1 cellular context compared by ENCODE assay signal in the genomic region with DNA sequence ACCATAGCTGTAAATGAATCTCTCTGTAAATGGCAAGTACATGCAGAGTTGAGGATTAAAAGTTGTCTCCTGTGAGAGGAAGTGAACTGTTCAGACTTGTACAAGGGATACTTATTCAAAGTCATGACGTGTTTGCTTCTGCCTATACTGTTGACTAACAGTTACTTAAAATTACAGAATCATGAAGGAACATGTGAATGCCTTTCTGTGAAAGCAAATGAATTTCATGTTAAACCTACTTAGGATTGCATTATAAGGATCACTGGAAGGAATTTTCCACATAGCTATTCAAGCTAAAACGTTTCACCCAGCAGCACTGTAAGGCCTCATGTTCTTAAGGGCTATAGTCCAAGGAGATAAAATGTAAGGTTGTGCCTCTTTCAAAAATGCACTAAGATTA.
TF ChIP-seq lines count a peak whose summit lies in the region.

No MANE protein-coding gene starts in this region.

TF ChIP-seq in GM12878, 131 proteins besides CTCF, POLR2A, EP300 and RAD21:
- TF ChIP-seq MTA2 (IDR thresholded peaks at IDR 0.05; ENCODE audit: low read depth): no peak
- peak; percentile 7; the same call in 1 of the 2 replicates for TF ChIP-seq SPI1 (IDR thresholded peaks at IDR 0.05; ENCODE audit: borderline replicate concordance, insufficient read depth, low read depth, low read length)
- no peak for TF ChIP-seq IRF4 (IDR thresholded peaks at IDR 0.05; ENCODE audit: low read depth, low read length)
